In the genomic region with DNA sequence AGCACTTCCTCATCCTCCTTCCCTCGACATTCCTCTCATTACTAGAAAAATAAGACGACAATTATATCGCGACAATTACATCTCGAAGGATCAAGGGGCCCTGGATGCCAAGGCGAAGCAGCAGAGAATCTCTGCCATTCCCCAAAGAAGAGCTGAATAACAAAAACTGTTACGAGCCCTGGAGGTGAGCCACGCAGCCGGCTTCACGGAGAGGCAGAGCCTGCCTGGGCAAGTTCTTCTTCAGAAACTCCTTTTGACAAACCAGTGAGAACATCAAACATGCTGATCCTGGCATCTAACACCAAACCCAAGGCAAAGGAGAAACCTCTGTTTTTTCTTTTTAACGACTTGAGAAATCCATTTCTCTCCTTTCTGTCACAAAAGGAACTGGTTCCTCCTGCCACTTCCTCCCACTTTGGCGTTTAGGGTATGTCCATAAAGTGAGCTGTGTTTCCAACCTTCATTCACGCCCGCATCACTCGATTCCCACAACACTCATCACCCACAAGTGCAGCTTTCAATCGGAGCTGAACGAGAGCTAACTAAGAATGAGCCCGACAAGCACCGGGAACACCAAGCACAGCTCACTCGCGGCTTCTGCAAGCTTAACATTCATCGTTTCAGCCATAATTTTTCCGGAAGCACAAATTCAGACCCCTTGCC, we compare ENCODE assay signal across 8 cellular contexts. TPM values are rescaled to one million over a fixed set of nuclear protein-coding genes. Genes with fewer than 3 reads are reported as not detected.
DNase-seq lines count a peak whose midpoint lies in the region; ATAC-seq, FAIRE-seq and TF ChIP-seq lines count a peak whose summit lies in the region.

No MANE protein-coding gene starts in this region.

- no peak for FAIRE-seq in RCC 7860 (lab: Jason Lieb, UNC)

- no peaks in the 10 kb centered on the region for H3K27me3 Mint-ChIP-seq in activated naive CD8-positive, alpha-beta T cell treated with anti-CD3 and anti-CD28 coated beads for 36 hours
- H3K27me3 Mint-ChIP-seq in naive B cell: no peaks in the 10 kb centered on the region

- H3K4me2 ChIP-seq in MM.1S (ENCODE audit: low read depth, low read length): peak overlapping the region; percentile 90

- H3K9ac ChIP-seq in MM.1S (ENCODE audit: low read length): peak overlapping the region; percentile 73

- H3K9me3 ChIP-seq in MM.1S (replicated peaks; ENCODE audit: insufficient read depth, low read length): no peaks in the 10 kb centered on the region
- H3K9me3 ChIP-seq in tibial nerve: no peaks in the 10 kb centered on the region

- H3K27me3 ChIP-seq in MM.1S (replicated peaks; ENCODE audit: insufficient read depth, low read length) (no peaks in the 10 kb centered on the region), tibial nerve (peaks cover 0 to 65% of the 10 kb centered on the region in 2 donors)

- peaks cover 20% of the 10 kb centered on the region for H3K36me3 Mint-ChIP-seq in activated naive CD8-positive, alpha-beta T cell treated with anti-CD3 and anti-CD28 coated beads for 36 hours
- no peaks in the 10 kb centered on the region for H3K36me3 Mint-ChIP-seq in naive B cell

- no peak for TF ChIP-seq EP300 in tibial nerve (IDR thresholded peaks at IDR 0.05)

- H3K4me1 ChIP-seq in MM.1S (ENCODE audit: low read length) (peaks cover 57% of the 10 kb centered on the region), tibial nerve (peaks cover 0 to 26% (median 11%) of the 10 kb centered on the region in 4 donors)

- peak overlapping the region; percentile 34 for H3K4me3 ChIP-seq in MM.1S (ENCODE audit: low read length)
- no peak overlapping the region for H3K4me3 ChIP-seq in tibial nerve

- no peaks in the 10 kb centered on the region for H3K9me2 ChIP-seq in MM.1S (replicated peaks; ENCODE audit: insufficient read depth, low read length)

- 31 to 38% methylated on average over 23 of the region's 23 CpGs for WGBS in tibial nerve, 2 donors

- no peak for ATAC-seq in naive B cell (ENCODE audit: low read depth in 2 of 2)

- no peaks in the 10 kb centered on the region for H4K20me1 ChIP-seq in MM.1S (ENCODE audit: insufficient read depth, low read length)

- POLR2A ChIA-PET in HEK293T (lab: Yijun Ruan, JAX): no interaction called here

- H3K4me3 Mint-ChIP-seq in activated naive CD8-positive, alpha-beta T cell treated with anti-CD3 and anti-CD28 coated beads for 36 hours: peak overlapping the region; percentile 62
- H3K4me3 Mint-ChIP-seq in naive B cell: peak overlapping the region; percentile 53 to 100 (median 68)

- TF ChIP-seq CTCF in MM.1S (IDR thresholded peaks at IDR 0.05; ENCODE audit: low read length) (no peak), tibial nerve (IDR thresholded peaks at IDR 0.05) (no peak)

- H3K36me3 ChIP-seq in MM.1S (replicated peaks; ENCODE audit: insufficient read depth, low read length) (no peaks in the 10 kb centered on the region), tibial nerve (no peaks in the 10 kb centered on the region)

- H3K27ac ChIP-seq in MM.1S (ENCODE audit: low read length) (peak overlapping the region; percentile 94), tibial nerve (no peak overlapping the region)

- peaks cover 90% of the 10 kb centered on the region for H3K4me1 Mint-ChIP-seq in activated naive CD8-positive, alpha-beta T cell treated with anti-CD3 and anti-CD28 coated beads for 36 hours
- peaks cover 75 to 95% (median 94%) of the 10 kb centered on the region in 3 donors for H3K4me1 Mint-ChIP-seq in naive B cell

- CTCF ChIA-PET in HEK293T (lab: Yijun Ruan, JAX): no interaction called here

- peaks cover 86% of the 10 kb centered on the region for H3F3A ChIP-seq in MM.1S (ENCODE audit: insufficient read depth, low read length)

- DNase-seq in DMS79 (lab: John Stamatoyannopoulos, UW) (peak; percentile 81), MM.1S (no peak), naive B cell (no peak), tibial nerve (ENCODE audit: low spot score in 2 of 2) (no peak), NCI-H82 (lab: John Stamatoyannopoulos, UW) (no peak), RCC 7860 (ENCODE audit: low spot score) (no peak), HEK293T (ENCODE audit: extremely low spot score) (no peak)
- DNase-seq in activated naive CD8-positive, alpha-beta T cell treated with anti-CD3 and anti-CD28 coated beads for 36 hours: no peak

- H3K9me3 Mint-ChIP-seq in activated naive CD8-positive, alpha-beta T cell treated with anti-CD3 and anti-CD28 coated beads for 36 hours: no peaks in the 10 kb centered on the region
- H3K9me3 Mint-ChIP-seq in naive B cell: no peaks in the 10 kb centered on the region

- H3K79me2 ChIP-seq in MM.1S (ENCODE audit: low read length): peaks cover 98% of the 10 kb centered on the region

- no peak overlapping the region for H2AFZ ChIP-seq in MM.1S (ENCODE audit: low read length)

- TF ChIP-seq POLR2A in tibial nerve (IDR thresholded peaks at IDR 0.05): no peak

- H3K27ac Mint-ChIP-seq in activated naive CD8-positive, alpha-beta T cell treated with anti-CD3 and anti-CD28 coated beads for 36 hours: peak overlapping the region; percentile 81
- H3K27ac Mint-ChIP-seq in naive B cell: peak overlapping the region; percentile 87 to 97 (median 90)

TF ChIP-seq in HEK293T, 16 proteins besides CTCF, POLR2A, EP300 and RAD21:
- TF ChIP-seq ARNT (IDR thresholded peaks at IDR 0.05) (no peak), SUZ12 (IDR thresholded peaks at IDR 0.05) (no peak), ZNF384 (IDR thresholded peaks at IDR 0.05) (no peak), SP1 (IDR thresholded peaks at IDR 0.05) (no peak), L3MBTL2 (conservative IDR thresholded peaks at IDR 0.05) (no peak), TARDBP (IDR thresholded peaks at IDR 0.05) (no peak), CTBP1 (IDR thresholded peaks at IDR 0.05; ENCODE audit: borderline replicate concordance) (no peak), FOXK2 (IDR thresholded peaks at IDR 0.05) (no peak), NFRKB (IDR thresholded peaks at IDR 0.05) (no peak), LEF1 (IDR thresholded peaks at IDR 0.05; ENCODE audit: borderline replicate concordance) (no peak)
- TF ChIP-seq, protein P1, sequence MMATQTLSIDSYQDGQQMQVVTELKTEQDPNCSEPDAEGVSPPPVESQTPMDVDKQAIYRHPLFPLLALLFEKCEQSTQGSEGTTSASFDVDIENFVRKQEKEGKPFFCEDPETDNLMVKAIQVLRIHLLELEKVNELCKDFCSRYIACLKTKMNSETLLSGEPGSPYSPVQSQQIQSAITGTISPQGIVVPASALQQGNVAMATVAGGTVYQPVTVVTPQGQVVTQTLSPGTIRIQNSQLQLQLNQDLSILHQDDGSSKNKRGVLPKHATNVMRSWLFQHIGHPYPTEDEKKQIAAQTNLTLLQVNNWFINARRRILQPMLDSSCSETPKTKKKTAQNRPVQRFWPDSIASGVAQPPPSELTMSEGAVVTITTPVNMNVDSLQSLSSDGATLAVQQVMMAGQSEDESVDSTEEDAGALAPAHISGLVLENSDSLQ (IDR thresholded peaks at IDR 0.05): no peak

RNA-seq across cellular contexts. Expression of a gene that starts 21.5 kb away (rescaled TPM):
- 10 to 100 TPM; 55.1 to 56.7 TPM for total RNA-seq in activated naive CD8-positive, alpha-beta T cell treated with anti-CD3 and anti-CD28 coated beads for 36 hours
- polyA plus RNA-seq in naive B cell (ENCODE audit: low read depth in 6 of 6): 10 to 100 TPM; 13.5 to 35.0 (median 15.8) TPM
- total RNA-seq in tibial nerve: 10 to 100 TPM in 1 of 4 donors, 1 to 10 TPM in 3; 3.6 to 12.6 (median 6.8) TPM

Comparison
In these comparisons a context has a peak if more than half of its experiments do, and no peak if none do; other contexts are left out.
1. RNA of a gene that starts 21.5 kb away (total RNA-seq): 55.1 to 56.7 TPM in activated naive CD8-positive, alpha-beta T cell treated with anti-CD3 and anti-CD28 coated beads for 36 hours; 3.6 to 12.6 TPM in tibial nerve; every median in the first group is over 4 times any median in the second.